In genomic region chr4:70725633-70726032, GRCh38 we compare ENCODE assay signal across 30 cellular contexts. TPM values are rescaled to one million over a fixed set of nuclear protein-coding genes. Genes with fewer than 3 reads are reported as not detected.
"Had no signal": no experiment of that assay in that cellular context is flagged by ENCODE, and none has a peak within 500 bp of the region (broad histone marks: within the 10 kb centered on the region; RNA-seq: fewer than 3 reads in every experiment).

No MANE protein-coding gene starts in this region.

- H3K36me3 ChIP-seq: esophagus squamous epithelium, left lung, thyroid gland, vagina had no signal

- H3K27ac ChIP-seq: esophagus squamous epithelium, hepatocyte, left lung, psoas muscle, sigmoid colon, stomach, thyroid gland, vagina had no signal

- H3K27ac Mint-ChIP-seq: nephron; stimulated activated effector memory CD8-positive, alpha-beta T cell treated with anti-CD3 and anti-CD28 coated beads, Interleukin-12 subunit alpha, Interleukin-12 subunit beta, amount 100 ng/mL, for 72 hours had no signal

- H3K4me3 ChIP-seq: esophagus squamous epithelium, hepatocyte, left lung, psoas muscle, sigmoid colon, stomach, thyroid gland, vagina had no signal

- H3K4me3 Mint-ChIP-seq: naive thymus-derived CD4-positive, alpha-beta T cell; nephron; stimulated activated effector memory CD8-positive, alpha-beta T cell treated with anti-CD3 and anti-CD28 coated beads, Interleukin-12 subunit alpha, Interleukin-12 subunit beta, amount 100 ng/mL, for 72 hours had no signal

- H3K27me3 ChIP-seq: esophagus squamous epithelium, hepatocyte, left lung, sigmoid colon, stomach, thyroid gland, vagina had no signal

- DNase-seq: cortex of kidney; effector CD4-positive, alpha-beta T cell; erythroblast; esophagus squamous epithelium; foreskin melanocyte; left cardiac atrium; left lung; mesenchymal stem cell; midbrain; naive thymus-derived CD4-positive, alpha-beta T cell; nucleus accumbens; psoas muscle; right cardiac atrium; sigmoid colon; stimulated activated CD4-positive, alpha-beta T cell treated with anti-CD3 and anti-CD28 coated beads, Interleukin-2, amount 100 ng/mL, for 24 hours; stimulated activated CD4-positive, alpha-beta T cell treated with anti-CD3 and anti-CD28 coated beads, Interleukin-4, amount 100 ng/mL, for 24 hours; stimulated activated naive CD4-positive, alpha-beta T cell treated with Interleukin-2 at 50 U/mL for 16 hours; stomach; thyroid gland; trophoblast cell had no signal

- H3K4me1 ChIP-seq: psoas muscle had no signal

- H3K9me3 ChIP-seq: esophagus squamous epithelium, left lung, psoas muscle, sigmoid colon, stomach, thyroid gland, vagina had no signal

- H3K9me3 Mint-ChIP-seq: naive thymus-derived CD4-positive, alpha-beta T cell; nephron; stimulated activated effector memory CD8-positive, alpha-beta T cell treated with anti-CD3 and anti-CD28 coated beads, Interleukin-12 subunit alpha, Interleukin-12 subunit beta, amount 100 ng/mL, for 72 hours had no signal

- ATAC-seq: left cardiac atrium; left lung; naive thymus-derived CD4-positive, alpha-beta T cell; psoas muscle; right cardiac atrium; stimulated activated effector memory CD8-positive, alpha-beta T cell treated with anti-CD3 and anti-CD28 coated beads, Interleukin-12 subunit alpha, Interleukin-12 subunit beta, amount 100 ng/mL, for 72 hours had no signal

RNA-seq across cellular contexts. Expression of gene JCHAIN, which starts 59.3 kb away (rescaled TPM):
- total RNA-seq: dermis microvascular lymphatic vessel endothelial cell, endothelial cell of umbilical vein, hepatocyte, kidney epithelial cell, lung microvascular endothelial cell, osteocyte, temporal lobe had no signal
- polyA plus RNA-seq: endothelial cell of umbilical vein, hepatocyte had no signal
